Comparison of ENCODE assay signal across 21 cellular contexts in genomic region chr12:14545144-14546124, GRCh38. TPM values are rescaled to one million over a fixed set of nuclear protein-coding genes. Genes with fewer than 3 reads are reported as not detected.
"Had no signal": no experiment of that assay in that cellular context is flagged by ENCODE, and none has a peak within 500 bp of the region (broad histone marks: within the 10 kb centered on the region; RNA-seq: fewer than 3 reads in every experiment).

No MANE protein-coding gene starts in this region.

- H3K27me3 ChIP-seq: adrenal gland, cardiac muscle cell, dorsolateral prefrontal cortex, gastroesophageal sphincter, heart right ventricle, tibial nerve, vagina had no signal

- H3K36me3 ChIP-seq: adrenal gland, cardiac muscle cell, gastroesophageal sphincter, tibial nerve, vagina, WERI-Rb-1 had no signal

- H3K9me3 Mint-ChIP-seq: activated CD8-positive, alpha-beta T cell treated with anti-CD3 and anti-CD28 coated beads for 36 hours; activated naive CD4-positive, alpha-beta T cell treated with anti-CD3 and anti-CD28 coated beads, Interleukin-2, amount 50 U/mL, for 24 hours; activated T-cell treated with anti-CD3 and anti-CD28 coated beads, Interleukin-2, amount 50 U/mL, for 4 hours; natural killer cell had no signal

- ATAC-seq: activated CD4-positive, alpha-beta T cell treated with anti-CD3 and anti-CD28 coated beads for 36 hours; activated CD8-positive, alpha-beta T cell treated with anti-CD3 and anti-CD28 coated beads for 36 hours; activated T-cell treated with anti-CD3 and anti-CD28 coated beads, Interleukin-2, amount 50 U/mL, for 4 hours; gastroesophageal sphincter; heart right ventricle; left cardiac atrium; natural killer cell had no signal

- H3K9me3 ChIP-seq: adrenal gland, gastroesophageal sphincter, heart right ventricle, tibial nerve, vagina had no signal

- H3K4me1 ChIP-seq: adrenal gland, gastroesophageal sphincter, heart right ventricle, tibial nerve, vagina had no signal

- H3K36me3 Mint-ChIP-seq: activated naive CD4-positive, alpha-beta T cell treated with anti-CD3 and anti-CD28 coated beads, Interleukin-2, amount 50 U/mL, for 24 hours; natural killer cell had no signal

- H3K4me3 ChIP-seq: adrenal gland, cardiac muscle cell, dorsolateral prefrontal cortex, gastroesophageal sphincter, heart right ventricle, lung, tibial nerve, vagina had no signal

- H3K4me3 Mint-ChIP-seq: activated CD4-positive, alpha-beta T cell treated with anti-CD3 and anti-CD28 coated beads for 36 hours; activated CD8-positive, alpha-beta T cell treated with anti-CD3 and anti-CD28 coated beads for 36 hours; activated naive CD4-positive, alpha-beta T cell treated with anti-CD3 and anti-CD28 coated beads, Interleukin-2, amount 50 U/mL, for 24 hours; activated T-cell treated with anti-CD3 and anti-CD28 coated beads, Interleukin-2, amount 50 U/mL, for 4 hours; natural killer cell had no signal

- H3K4me1 Mint-ChIP-seq: activated CD4-positive, alpha-beta T cell treated with anti-CD3 and anti-CD28 coated beads for 36 hours; activated naive CD4-positive, alpha-beta T cell treated with anti-CD3 and anti-CD28 coated beads, Interleukin-2, amount 50 U/mL, for 24 hours; natural killer cell had no signal

- DNase-seq: activated CD4-positive, alpha-beta T cell treated with anti-CD3 and anti-CD28 coated beads for 36 hours; activated CD8-positive, alpha-beta T cell treated with anti-CD3 and anti-CD28 coated beads for 36 hours; activated effector memory CD4-positive, alpha-beta T cell treated with anti-CD3 and anti-CD28 coated beads, Interleukin-2, amount 50 U/mL, for 16 hours; activated T-cell treated with anti-CD3 and anti-CD28 coated beads, Interleukin-2, amount 50 U/mL, for 4 hours; adrenal gland; dorsolateral prefrontal cortex; erythroblast; heart right ventricle; left cardiac atrium; natural killer cell; posterior cingulate gyrus; retina; stimulated activated CD4-positive, alpha-beta T cell treated with anti-CD3 and anti-CD28 coated beads, Interleukin-4, amount 100 ng/mL, for 24 hours; stimulated activated naive CD4-positive, alpha-beta T cell; WERI-Rb-1 had no signal

- H3K27ac Mint-ChIP-seq: activated CD4-positive, alpha-beta T cell treated with anti-CD3 and anti-CD28 coated beads for 36 hours; activated CD8-positive, alpha-beta T cell treated with anti-CD3 and anti-CD28 coated beads for 36 hours; activated naive CD4-positive, alpha-beta T cell treated with anti-CD3 and anti-CD28 coated beads, Interleukin-2, amount 50 U/mL, for 24 hours; natural killer cell had no signal

RNA-seq across cellular contexts. Expression of gene PLBD1, which starts 22.2 kb away (rescaled TPM):
- total RNA-seq: activated CD4-positive, alpha-beta T cell treated with anti-CD3 and anti-CD28 coated beads for 36 hours had no signal
